Comparison of ENCODE assay signal across 8 cellular contexts in the genomic region with DNA sequence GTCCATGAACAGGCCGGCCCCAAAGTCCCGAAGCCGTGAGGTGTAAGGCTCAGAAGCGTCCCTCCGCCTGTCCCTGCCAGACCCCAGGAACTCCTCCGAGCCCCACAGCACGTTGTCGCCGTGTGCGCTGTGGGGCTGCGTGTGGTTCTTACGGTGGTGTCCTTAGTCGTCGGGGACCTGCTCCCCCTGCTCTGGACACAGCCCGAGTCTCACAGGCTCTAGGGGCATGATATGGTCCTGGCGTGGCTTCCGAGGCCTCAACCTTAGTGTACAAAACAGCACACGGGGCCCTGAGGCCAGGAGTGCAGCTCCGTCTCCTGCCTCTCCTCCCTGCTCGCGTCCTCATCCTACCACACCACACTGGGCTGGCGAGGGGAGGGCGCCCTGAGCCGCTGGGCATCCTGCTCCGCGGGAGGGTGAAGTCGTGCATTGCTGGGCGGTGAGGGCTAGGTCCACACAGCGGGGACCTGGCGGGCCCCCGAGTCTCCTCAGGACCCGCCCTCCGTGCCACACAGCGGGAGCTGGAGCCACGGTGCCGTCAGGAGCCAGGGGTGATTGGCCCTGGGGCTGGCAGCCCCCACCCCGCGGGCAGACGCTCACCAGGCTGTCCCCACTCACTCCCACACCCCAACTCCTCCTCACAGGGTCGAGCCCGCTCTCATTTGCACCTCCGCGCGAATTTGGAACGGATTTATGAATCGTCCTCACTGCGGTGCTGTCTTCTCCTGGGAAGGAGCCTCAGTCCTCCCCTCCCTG. TPM values are rescaled to one million over a fixed set of nuclear protein-coding genes. Genes with fewer than 3 reads are reported as not detected.
DNase-seq lines count a peak whose midpoint lies in the region; ATAC-seq and TF ChIP-seq lines count a peak whose summit lies in the region.

No MANE protein-coding gene starts in this region.

- no peaks in the 10 kb centered on the region for H3K36me3 ChIP-seq in PC-3 (ENCODE audit: low read depth, low read length)
- H3K36me3 ChIP-seq in esophagus (ENCODE audit: control insufficient read depth in 2 of 2, insufficient read depth in 2 of 2, low read length in 1 of 2), result no peaks in the 10 kb centered on the region
- H3K36me3 ChIP-seq in prostate gland, result no peaks in the 10 kb centered on the region

- H3K4me3 ChIP-seq in GM12865 (ENCODE audit: low read depth, low read length), result peak overlapping the region; percentile 62
- H3K4me3 ChIP-seq in PC-3 (ENCODE audit: low read length), result peak overlapping the region; percentile 81
- H3K4me3 ChIP-seq in esophagus (ENCODE audit: low read depth in 1 of 2, low read length in 2 of 2), result peak overlapping the region; percentile 63 to 73
- H3K4me3 ChIP-seq in prostate gland, result peak overlapping the region; percentile 89 to 98

- H3K4me2 ChIP-seq in PC-3 (ENCODE audit: low read length), result peak overlapping the region; percentile 96

- no peaks in the 10 kb centered on the region for H3K9me2 ChIP-seq in PC-3 (replicated peaks; ENCODE audit: low read length)

- H3K79me2 ChIP-seq in PC-3 (ENCODE audit: low read length), result peaks cover 47% of the 10 kb centered on the region

- peak overlapping the region; percentile 22; the same call in 1 of the 2 replicates for H3K27ac ChIP-seq in PC-3 (ENCODE audit: low read length)
- H3K27ac ChIP-seq in esophagus (ENCODE audit: low read depth in 2 of 2, low read length in 1 of 2), result peak overlapping the region in 1 of 2 donors; percentile 0
- H3K27ac ChIP-seq in prostate gland, result peak overlapping the region in 1 of 2 donors; percentile 45

- H3K27me3 ChIP-seq in PC-3 (ENCODE audit: low read length), result no peaks in the 10 kb centered on the region
- no peaks in the 10 kb centered on the region for H3K27me3 ChIP-seq in esophagus (ENCODE audit: control insufficient read depth in 1 of 2, insufficient read depth in 2 of 2, low read length in 2 of 2)
- H3K27me3 ChIP-seq in prostate gland (replicated peaks; ENCODE audit: insufficient read depth), result no peaks in the 10 kb centered on the region

- BruUV-seq in PC-3 (replicated peaks; lab: Mats Ljungman, UMichigan), result no TSS peak

- WGBS in esophagus, 2 donors, result 25 to 28% methylated on average over 47 of the region's 47 CpGs
- 24% methylated on average over 46 of the region's 47 CpGs for WGBS in prostate gland

- H3K9ac ChIP-seq in PC-3 (ENCODE audit: low read length), result peak overlapping the region; percentile 80

- peaks cover 31% of the 10 kb centered on the region for H3K4me1 ChIP-seq in PC-3 (ENCODE audit: insufficient read depth, low read length)
- peaks cover 13 to 23% of the 10 kb centered on the region in 2 donors for H3K4me1 ChIP-seq in esophagus (ENCODE audit: control insufficient read depth in 2 of 2, insufficient read depth in 2 of 2, low read length in 1 of 2)
- H3K4me1 ChIP-seq in prostate gland (replicated peaks), result peaks cover 18% of the 10 kb centered on the region

- no peak for DNase-seq in GM12865 (ENCODE audit: low read depth)
- peak; percentile 49 for DNase-seq in PC-3
- DNase-seq in prostate gland (ENCODE audit: low spot score), result no peak
- no peak for DNase-seq in foreskin melanocyte
- DNase-seq in hippocampal formation (lab: John Stamatoyannopoulos, UW), result no peak
- no peak for DNase-seq in cerebellar nuclear complex (lab: John Stamatoyannopoulos, UW)

- TF ChIP-seq POLR2A in prostate gland (IDR thresholded peaks at IDR 0.05), result no peak

- H4K20me1 ChIP-seq in PC-3 (ENCODE audit: low read length), result no peaks in the 10 kb centered on the region

- intact Hi-C loops in PC-3 (cut with micrococcal nuclease) (loop anchor here (5.0 kb wide), 1 partner anchor 56 kb away; a partner anchor contains a TSS), prostate gland (cut with DNase I) (no loop called here)

- peak overlapping the region; percentile 78 for H2AFZ ChIP-seq in PC-3 (ENCODE audit: low read length)

- POLR2A ChIA-PET in PC-3 (lab: Charles Lee; ENCODE audit: unreplicated experiment), result interaction anchor here (0.7 to 1.0 kb wide), 2 partner anchors 109 to 217 kb away, joined by 3 to 4 read pairs; a partner anchor contains a TSS

- ATAC-seq in PC-3, result peak; percentile 21
- no peak for ATAC-seq in GM21367 (IDR thresholded peaks at IDR 0.05; ENCODE audit: unreplicated experiment)

- H3K9me3 ChIP-seq in PC-3 (ENCODE audit: low read length) (no peaks in the 10 kb centered on the region), esophagus (ENCODE audit: control insufficient read depth in 2 of 2, insufficient read depth in 1 of 2, low read depth in 1 of 2, low read length in 1 of 2) (no peaks in the 10 kb centered on the region), prostate gland (no peaks in the 10 kb centered on the region)

- CTCF ChIA-PET in PC-3 (lab: Charles Lee), result interaction anchor here (1.0 kb wide), 1 partner anchor 11 kb away, joined by 10 read pairs; no protein-coding TSS in a partner anchor

- no peaks in the 10 kb centered on the region for H3F3A ChIP-seq in PC-3 (ENCODE audit: low read length, unreplicated experiment)

- TF ChIP-seq CTCF in GM12865 (IDR thresholded peaks at IDR 0.05; ENCODE audit: insufficient read depth, low read depth, low read length, missing control alignments) (no peak), PC-3 (conservative IDR thresholded peaks at IDR 0.05; ENCODE audit: low read depth, low read length) (no peak), prostate gland (IDR thresholded peaks at IDR 0.05) (no peak)

RNA-seq across cellular contexts. Expression of a gene that starts 1.1 kb away (rescaled TPM):
- total RNA-seq in PC-3 (2014; rRNA removed), result 22.9 and 37.5 TPM in 2 replicates
- 10 to 100 TPM; 10.3 to 11.9 TPM for polyA plus RNA-seq in esophagus
- total RNA-seq in prostate gland, result 10 to 100 TPM; 11.3 to 27.7 TPM

RNA-seq across cellular contexts. Expression of a gene that starts 8.4 kb away (rescaled TPM):
- total RNA-seq in PC-3 (2014; rRNA removed) (144 and 169 TPM in 2 replicates), prostate gland (10 to 100 TPM; 35.0 to 91.2 TPM)
- 10 to 100 TPM in 1 of 2 donors, 1 to 10 TPM in 1; 6.5 to 18.1 TPM for polyA plus RNA-seq in esophagus

RNA-seq across cellular contexts. Expression of a gene that starts 10.7 kb away (rescaled TPM):
- total RNA-seq in PC-3 (2014; rRNA removed), result 51.6 and 70.8 TPM in 2 replicates
- 10 to 100 TPM; 64.9 to 84.0 TPM for polyA plus RNA-seq in esophagus
- total RNA-seq in prostate gland, result 10 to 100 TPM; 22.4 to 39.9 TPM

RNA-seq across cellular contexts. Expression of a gene that starts 17.5 kb away (rescaled TPM):
- total RNA-seq in PC-3 (2014; rRNA removed) (33.3 and 42.7 TPM in 2 replicates), prostate gland (10 to 100 TPM; 51.4 to 69.2 TPM)
- polyA plus RNA-seq in esophagus, result 10 to 100 TPM; 23.1 to 46.5 TPM

RNA-seq across cellular contexts. Expression of a gene that starts 18.4 kb away (rescaled TPM):
- total RNA-seq in PC-3 (2014; rRNA removed), result not detected in 2 replicates
- not detected for polyA plus RNA-seq in esophagus
- total RNA-seq in prostate gland, result under 1 TPM in 1 of 2 donors, not detected in 1; 0.14 TPM
